Comparison of ENCODE assay signal across 30 cellular contexts in genomic region chr7:138948403-138948802, GRCh38.
DNase-seq lines count a peak whose midpoint lies in the region; ATAC-seq and TF ChIP-seq lines count a peak whose summit lies in the region.
"Had no signal": no experiment of that assay in that cellular context is flagged by ENCODE, and none has a peak within 500 bp of the region (broad histone marks: within the 10 kb centered on the region; RNA-seq: fewer than 3 reads in every experiment).

No MANE protein-coding gene starts in this region.

- H3K27ac Mint-ChIP-seq in nephron progenitor cell, result peak overlapping the region; percentile 44
- H3K27ac Mint-ChIP-seq: HFFc6, nephron had no signal

- H3K4me1 Mint-ChIP-seq in nephron progenitor cell, result peaks cover 49% of the 10 kb centered on the region

- no peak overlapping the region for H3K4me3 Mint-ChIP-seq in nephron progenitor cell
- H3K4me3 Mint-ChIP-seq: CD14-positive monocyte, HFFc6, nephron had no signal

- no peaks in the 10 kb centered on the region for H3K27me3 Mint-ChIP-seq in nephron progenitor cell (ENCODE audit: low read depth, poor library complexity)

- no peak for TF ChIP-seq CTCF in nephron progenitor cell (IDR thresholded peaks at IDR 0.05)

- H3K9me3 Mint-ChIP-seq in nephron progenitor cell, result no peaks in the 10 kb centered on the region
- H3K9me3 Mint-ChIP-seq: CD14-positive monocyte, HFFc6, nephron had no signal

- peaks cover 14% of the 10 kb centered on the region for H3K36me3 Mint-ChIP-seq in nephron progenitor cell (ENCODE audit: low read depth)
- H3K36me3 Mint-ChIP-seq: CD14-positive monocyte had no signal

- ATAC-seq in GM18867 (IDR thresholded peaks at IDR 0.05; ENCODE audit: unreplicated experiment) (peak; percentile 69), HG03342 (IDR thresholded peaks at IDR 0.05; ENCODE audit: unreplicated experiment) (peak; percentile 62), HG02642 (IDR thresholded peaks at IDR 0.05; ENCODE audit: poor library complexity, unreplicated experiment) (no peak), GM19452 (IDR thresholded peaks at IDR 0.05; ENCODE audit: unreplicated experiment) (no peak), GM19395 (IDR thresholded peaks at IDR 0.05; ENCODE audit: unreplicated experiment) (no peak)
- ATAC-seq: pancreas, right cardiac atrium, Right ventricle myocardium inferior had no signal

- DNase-seq in SW480 (ENCODE audit: low spot score) (peak; percentile 87), nephron progenitor cell (no peak)
- DNase-seq: activated CD4-positive, alpha-beta T cell treated with anti-CD3 and anti-CD28 coated beads, Interleukin-2, amount 50 U/mL, for 1 hour; activated CD8-positive, alpha-beta memory T cell treated with anti-CD3 and anti-CD28 coated beads, Interleukin-2, amount 50 U/mL, for 48 hours; activated effector memory CD4-positive, alpha-beta T cell treated with anti-CD3 and anti-CD28 coated beads, Interleukin-2, amount 50 U/mL, for 16 hours; effector CD8-positive, alpha-beta T cell; erythroblast; foreskin fibroblast; HFFc6; hippocampal formation; left ventricle myocardium inferior; midbrain; NCI-H2081; NCI-H345; NCI-H774; pancreas; right cardiac atrium; spleen; stimulated activated CD4-positive, alpha-beta T cell treated with anti-CD3 and anti-CD28 coated beads, Interleukin-2, amount 100 ng/mL, for 48 hours; stimulated activated naive CD4-positive, alpha-beta T cell; T-helper 9 cell; WERI-Rb-1 had no signal

Comparison
In these comparisons a context has a peak if more than half of its experiments do, and no peak if none do; other contexts are left out.
1. ATAC-seq: peak in GM18867 (single experiment) and HG03342 (single experiment); none in HG02642 (single experiment), GM19452 (single experiment) and GM19395 (single experiment).